Comparison of ENCODE assay signal across 2 cellular contexts in genomic region chr1:54579337-54579781, GRCh38.
TF ChIP-seq lines count a peak whose summit lies in the region.

No MANE protein-coding gene starts in this region.

TF ChIP-seq in IMR-90, 13 proteins besides CTCF, POLR2A, EP300 and RAD21:
- TF ChIP-seq BHLHE40 (IDR thresholded peaks at IDR 0.05; ENCODE audit: low read depth, low read length): peak; percentile 66; the same call in 1 of the 2 replicates
- TF ChIP-seq USF2 (IDR thresholded peaks at IDR 0.05; ENCODE audit: low read depth, low read length): no peak
- no peak for TF ChIP-seq FOS (IDR thresholded peaks at IDR 0.05; ENCODE audit: low read depth, low read length)
- TF ChIP-seq SMC3 (IDR thresholded peaks at IDR 0.05; ENCODE audit: low read depth, low read length): no peak
- no peak for TF ChIP-seq MAFK (IDR thresholded peaks at IDR 0.05; ENCODE audit: low read depth, low read length)
TF ChIP-seq in IMR-90: peak in this region for 1.

TF ChIP-seq in SK-N-SH, 30 proteins besides CTCF, POLR2A, EP300 and RAD21:
- TF ChIP-seq TAF1 (IDR thresholded peaks at IDR 0.05; ENCODE audit: borderline replicate concordance, low read depth, low read length) (no peak), ZBTB33 (IDR thresholded peaks at IDR 0.05; ENCODE audit: borderline replicate concordance, low read depth) (no peak), MEF2A (IDR thresholded peaks at IDR 0.05; ENCODE audit: borderline replicate concordance, low read depth) (no peak), FOSL2 (IDR thresholded peaks at IDR 0.05; ENCODE audit: borderline replicate concordance, low read depth) (no peak), MXI1 (IDR thresholded peaks at IDR 0.05; ENCODE audit: low read depth, low read length) (no peak)
